18 cellular contexts compared by ENCODE assay signal in the genomic region with DNA sequence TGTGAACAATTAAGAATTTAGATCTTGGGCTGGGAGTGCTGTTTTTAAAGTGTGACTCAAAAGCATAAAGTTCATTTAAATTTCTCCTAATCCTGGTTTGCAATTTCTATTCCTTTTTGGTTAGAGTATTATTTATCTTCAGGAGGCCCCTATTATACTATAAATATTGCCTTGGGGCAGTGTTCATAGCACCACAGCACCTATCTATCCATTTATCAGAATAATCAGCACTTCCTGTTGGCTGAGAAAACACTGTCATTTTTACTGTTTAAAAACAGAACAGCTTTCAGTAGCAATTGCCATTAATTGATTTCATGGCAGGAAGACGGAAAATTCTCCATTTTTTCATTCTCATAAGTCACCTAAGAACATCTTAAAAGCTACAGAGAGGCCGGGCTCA.
DNase-seq lines count a peak whose midpoint lies in the region; ATAC-seq and TF ChIP-seq lines count a peak whose summit lies in the region.
"Had no signal": no experiment of that assay in that cellular context is flagged by ENCODE, and none has a peak within 500 bp of the region (broad histone marks: within the 10 kb centered on the region; RNA-seq: fewer than 3 reads in every experiment).

No MANE protein-coding gene starts in this region.

- H3K4me3 Mint-ChIP-seq in osteocyte (ENCODE audit: unreplicated experiment), result no peak overlapping the region
- H3K4me3 Mint-ChIP-seq: B cell; CD4-positive, CD25-positive, alpha-beta regulatory T cell; CD8-positive, alpha-beta memory T cell; H9 had no signal

- no peak for TF ChIP-seq CTCF in C4-2B (conservative IDR thresholded peaks at IDR 0.05)
- no peak for TF ChIP-seq CTCF in body of pancreas (IDR thresholded peaks at IDR 0.05)
- no peak for TF ChIP-seq CTCF in osteocyte (IDR thresholded peaks at IDR 0.05)
- TF ChIP-seq CTCF in coronary artery (IDR thresholded peaks at IDR 0.05), result no peak

- no peak overlapping the region for H3K27ac Mint-ChIP-seq in osteocyte (ENCODE audit: unreplicated experiment)
- H3K27ac Mint-ChIP-seq: B cell; CD4-positive, CD25-positive, alpha-beta regulatory T cell; CD8-positive, alpha-beta memory T cell; H9 had no signal

- no peak for TF ChIP-seq POLR2A in body of pancreas (IDR thresholded peaks at IDR 0.05)

- H3K36me3 ChIP-seq in SK-N-MC (ENCODE audit: insufficient read depth, low read length) (no peaks in the 10 kb centered on the region), body of pancreas (replicated peaks in 1 of 2; ENCODE audit: insufficient read depth in 1 of 2, low read depth in 2 of 2) (no peaks in the 10 kb centered on the region)
- H3K36me3 ChIP-seq: BLaER1 treated with 17β-estradiol and CSF1 and Interleukin-3, amounts not matched to agents 10 nM and 100 nM had no signal

- no peaks in the 10 kb centered on the region for H3K9me3 Mint-ChIP-seq in osteocyte (ENCODE audit: unreplicated experiment)
- H3K9me3 Mint-ChIP-seq: H9 had no signal

- H3K27ac ChIP-seq in C4-2B (peak overlapping the region; percentile 11; the same call in 1 of the 2 replicates), SK-N-MC (peak overlapping the region; percentile 73), body of pancreas (peak overlapping the region; percentile 2 to 94 (median 70)), coronary artery (no peak overlapping the region)

- no peak overlapping the region for H3K9ac ChIP-seq in SK-N-MC (ENCODE audit: insufficient read length)
- H3K9ac ChIP-seq: BLaER1 treated with 17β-estradiol and CSF1 and Interleukin-3, amounts not matched to agents 10 nM and 100 nM had no signal

- intact Hi-C loops in body of pancreas (cut with DNase I), result no loop called here

- DNase-seq in SK-N-MC (ENCODE audit: low read depth, low spot score) (peak; percentile 55), body of pancreas (no peak), osteocyte (ENCODE audit: extremely low spot score, unreplicated experiment) (no peak), coronary artery (ENCODE audit: low spot score) (no peak)
- DNase-seq: 8988T; CD4-positive, CD25-positive, alpha-beta regulatory T cell; CD8-positive, alpha-beta memory T cell; COR-L47; DMS 273 treated with DMSO at 0.1 percent for 48 hours; DMS53; DND-41; H9 had no signal

- WGBS in body of pancreas, 2 donors, result 40 to 47% methylated on average over 2 of the region's 2 CpGs

- H3K4me1 ChIP-seq in body of pancreas, result peaks cover 66% of the 10 kb centered on the region

- H3K4me1 Mint-ChIP-seq in osteocyte (ENCODE audit: unreplicated experiment), result no peaks in the 10 kb centered on the region
- H3K4me1 Mint-ChIP-seq: B cell; CD4-positive, CD25-positive, alpha-beta regulatory T cell; CD8-positive, alpha-beta memory T cell had no signal

- no peaks in the 10 kb centered on the region for H3K27me3 Mint-ChIP-seq in osteocyte (ENCODE audit: unreplicated experiment)
- H3K27me3 Mint-ChIP-seq: B cell; CD4-positive, CD25-positive, alpha-beta regulatory T cell; CD8-positive, alpha-beta memory T cell had no signal

- ATAC-seq in body of pancreas, result no peak
- no peak for ATAC-seq in HG03095 (IDR thresholded peaks at IDR 0.05; ENCODE audit: unreplicated experiment)
- no peak for ATAC-seq in activated CD4-positive, CD25-positive, alpha-beta regulatory T cell treated with anti-CD3 and anti-CD28 coated beads, Interleukin-2, amount 50 U/mL, for 24 hours
- ATAC-seq: HepG2 had no signal

- H3K4me3 ChIP-seq in SK-N-MC (no peak overlapping the region), body of pancreas (no peak overlapping the region), coronary artery (no peak overlapping the region)
- H3K4me3 ChIP-seq: BLaER1 treated with 17β-estradiol and CSF1 and Interleukin-3, amounts not matched to agents 10 nM and 100 nM had no signal

- H3K36me3 Mint-ChIP-seq in osteocyte (ENCODE audit: unreplicated experiment), result no peaks in the 10 kb centered on the region
- H3K36me3 Mint-ChIP-seq: CD4-positive, CD25-positive, alpha-beta regulatory T cell; CD8-positive, alpha-beta memory T cell had no signal

- no peaks in the 10 kb centered on the region for H3K27me3 ChIP-seq in body of pancreas
- H3K27me3 ChIP-seq: BLaER1 treated with 17β-estradiol and CSF1 and Interleukin-3, amounts not matched to agents 10 nM and 100 nM had no signal

- H3K9me3 ChIP-seq in SK-N-MC (ENCODE audit: low read depth, low read length) (no peaks in the 10 kb centered on the region), body of pancreas (no peaks in the 10 kb centered on the region)
- H3K9me3 ChIP-seq: BLaER1 treated with 17β-estradiol and CSF1 and Interleukin-3, amounts not matched to agents 10 nM and 100 nM had no signal

Comparison
In these comparisons a context has a peak if more than half of its experiments do, and no peak if none do; other contexts are left out.
1. H3K27ac ChIP-seq: peak in C4-2B (single experiment), SK-N-MC (single experiment) and body of pancreas (4 of 4); none in coronary artery (0 of 2).